ENCODE assay signal across 11 cellular contexts in the genomic region with DNA sequence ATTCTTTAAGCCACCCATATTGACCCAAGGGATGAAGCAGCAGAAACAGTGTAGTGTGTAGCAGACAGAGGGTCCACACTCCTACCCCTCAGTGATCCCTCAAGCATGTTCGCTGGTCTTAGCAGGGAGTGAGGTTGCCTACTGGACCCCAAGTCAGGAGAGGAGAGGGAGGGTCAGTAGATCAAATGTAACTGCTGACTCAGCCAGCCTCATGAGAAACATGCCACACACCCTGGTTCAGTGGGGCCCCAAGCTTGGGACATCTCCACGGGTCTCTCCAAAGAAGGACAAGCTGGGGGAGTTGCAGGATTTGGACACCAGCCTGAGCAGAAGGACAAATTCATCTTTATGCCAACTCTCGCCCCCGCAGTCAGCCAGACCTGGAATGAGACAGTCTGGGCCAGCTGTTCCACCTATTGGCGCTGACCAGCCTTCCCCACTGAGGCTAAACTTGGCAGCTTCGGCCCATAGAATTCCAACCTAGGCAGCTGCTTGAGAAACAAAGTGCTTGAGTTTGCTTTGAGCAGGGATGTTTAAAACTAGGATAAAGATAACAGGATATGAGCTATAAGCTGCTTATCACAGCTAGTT.
A peak's percentile ranks its signal among the peaks of the same experiment; 100 is the strongest.
DNase-seq lines count a peak whose midpoint lies in the region; ATAC-seq, FAIRE-seq and TF ChIP-seq lines count a peak whose summit lies in the region.
"Had no signal": no experiment of that assay in that cellular context is flagged by ENCODE, and none has a peak within 500 bp of the region (broad histone marks: within the 10 kb centered on the region; RNA-seq: fewer than 3 reads in every experiment).

No MANE protein-coding gene starts in this region.

- no peak for FAIRE-seq in H54 (lab: Jason Lieb, UNC)

- no peaks in the 10 kb centered on the region for H3K27me3 ChIP-seq in MG63
- no peaks in the 10 kb centered on the region for H3K27me3 ChIP-seq in liver (ENCODE audit: control insufficient read depth in 4 of 4, insufficient read depth in 4 of 4, low read length in 3 of 4)
- no peaks in the 10 kb centered on the region for H3K27me3 ChIP-seq in stomach smooth muscle (ENCODE audit: control insufficient read depth in 1 of 2, insufficient read depth in 2 of 2, low read length in 2 of 2)
- H3K27me3 ChIP-seq: foreskin keratinocyte had no signal

- 66% methylated on average over 6 of the region's 6 CpGs for WGBS in liver

- H3K4me1 ChIP-seq in liver (ENCODE audit: control insufficient read depth in 4 of 4, insufficient read depth in 4 of 4, low read length in 3 of 4), result peaks cover 11 to 37% (median 23%) of the 10 kb centered on the region in 4 donors
- peaks cover 59% of the 10 kb centered on the region for H3K4me1 ChIP-seq in stomach smooth muscle (ENCODE audit: control insufficient read depth, insufficient read depth, low read length)

- no peak overlapping the region for H3K4me3 ChIP-seq in MG63
- H3K4me3 ChIP-seq in liver (ENCODE audit: low read depth in 1 of 3, low read length in 3 of 3), result no peak overlapping the region
- peak overlapping the region in 1 of 2 donors; percentile 40 for H3K4me3 ChIP-seq in stomach smooth muscle (ENCODE audit: low read length in 2 of 2)

- no peak overlapping the region for H3K9ac ChIP-seq in liver (ENCODE audit: low read depth in 1 of 2, low read length in 2 of 2)
- no peak overlapping the region for H3K9ac ChIP-seq in stomach smooth muscle (ENCODE audit: low read length in 2 of 2)

- no peaks in the 10 kb centered on the region for H3K9me3 ChIP-seq in MG63
- no peaks in the 10 kb centered on the region for H3K9me3 ChIP-seq in liver (ENCODE audit: control insufficient read depth in 4 of 4, low read length in 3 of 4)
- no peaks in the 10 kb centered on the region for H3K9me3 ChIP-seq in stomach smooth muscle (ENCODE audit: control insufficient read depth in 2 of 2, low read length in 2 of 2)

- peak overlapping the region; percentile 74 to 77 for H3K27ac ChIP-seq in liver (ENCODE audit: low read depth in 1 of 2, low read length in 2 of 2)
- H3K27ac ChIP-seq in stomach smooth muscle (ENCODE audit: low read length), result peak overlapping the region; percentile 88
- H3K27ac ChIP-seq: foreskin keratinocyte had no signal

- no peaks in the 10 kb centered on the region for H3K36me3 ChIP-seq in MG63
- no peaks in the 10 kb centered on the region for H3K36me3 ChIP-seq in liver (ENCODE audit: control insufficient read depth in 4 of 4, insufficient read depth in 3 of 4, low read depth in 1 of 4, low read length in 3 of 4)
- peaks cover 0 to 2% of the 10 kb centered on the region in 2 donors for H3K36me3 ChIP-seq in stomach smooth muscle (ENCODE audit: control insufficient read depth in 2 of 2, insufficient read depth in 2 of 2, low read length in 2 of 2)

- no peak for TF ChIP-seq RAD21 in liver (IDR thresholded peaks at IDR 0.05)

- TF ChIP-seq CTCF in liver (IDR thresholded peaks at IDR 0.05; ENCODE audit: low read depth, low read length, missing input control), result no peak

- ATAC-seq in HG02970 (IDR thresholded peaks at IDR 0.05; ENCODE audit: low FRiP score, unreplicated experiment) (no peak), HG02678 (IDR thresholded peaks at IDR 0.05; ENCODE audit: unreplicated experiment) (no peak)
- ATAC-seq: foreskin keratinocyte had no signal

- peak; percentile 68 for DNase-seq in MG63
- peak; percentile 79 for DNase-seq in dermis blood vessel endothelial cell
- no peak for DNase-seq in D341Med (ENCODE audit: low spot score)
- no peak for DNase-seq in H54 (ENCODE audit: insufficient read length, low spot score)
- DNase-seq: activated naive CD4-positive, alpha-beta T cell treated with Interleukin-2 at 50 U/mL for 16 hours; DMS153; foreskin keratinocyte had no signal

- no peak for TF ChIP-seq POLR2A in H54 (IDR thresholded peaks at IDR 0.05; ENCODE audit: low read depth, low read length)

TF ChIP-seq in liver, 16 proteins besides CTCF, POLR2A, EP300 and RAD21:
- no peak for TF ChIP-seq TAF1 (conservative IDR thresholded peaks at IDR 0.05)
- peak in 1 of 2 donors; percentile 69 for TF ChIP-seq EGR1 (IDR thresholded peaks at IDR 0.05; ENCODE audit: low read depth in 2 of 2)
TF ChIP-seq in liver: peak in this region for 1.

Comparison
In these comparisons a context has a peak if more than half of its experiments do, and no peak if none do; other contexts are left out.
1. DNase-seq: peak in MG63 (single experiment) and dermis blood vessel endothelial cell (single experiment); none in D341Med (single experiment) and H54 (single experiment).